Comparison of ENCODE assay signal across 17 cellular contexts in the genomic region with DNA sequence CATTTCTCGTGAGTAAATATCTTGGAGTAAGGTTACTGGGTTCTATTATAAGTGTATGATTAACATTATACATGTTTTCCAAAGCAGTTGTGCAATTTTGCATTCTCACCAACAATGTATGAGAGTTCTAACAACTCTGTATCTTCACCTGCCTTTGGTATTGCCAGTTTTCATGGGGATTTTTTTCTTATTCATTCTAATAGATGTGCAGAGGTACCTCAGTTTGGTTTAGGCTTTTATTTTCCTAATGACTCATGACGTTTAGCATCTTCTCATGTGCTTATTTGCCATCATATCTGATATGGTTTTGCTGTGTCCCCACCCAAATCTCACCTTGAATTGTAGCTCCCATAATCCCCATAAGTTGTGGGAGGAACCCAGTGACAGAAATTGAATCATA. TPM values are rescaled to one million over a fixed set of nuclear protein-coding genes. Genes with fewer than 3 reads are reported as not detected.
DNase-seq lines count a peak whose midpoint lies in the region; ATAC-seq lines count a peak whose summit lies in the region.
"Had no signal": no experiment of that assay in that cellular context is flagged by ENCODE, and none has a peak within 500 bp of the region (broad histone marks: within the 10 kb centered on the region; RNA-seq: fewer than 3 reads in every experiment).

No MANE protein-coding gene starts in this region.

- no peak for DNase-seq in activated CD4-positive, alpha-beta T cell treated with anti-CD3 and anti-CD28 coated beads for 36 hours
- DNase-seq in activated CD4-positive, alpha-beta T cell treated with anti-CD3 and anti-CD28 coated beads, Interleukin-2, amount 10 ng/mL, durations not matched to agents 7 days and 5 days = no peak
- no peak for DNase-seq in activated T-cell treated with anti-CD3 and anti-CD28 coated beads, Interleukin-2, amount 50 U/mL, for 72 hours
- DNase-seq in activated T-cell treated with anti-CD3 and anti-CD28 coated beads, Interleukin-2, amount 50 U/mL, for 48 hours = no peak
- no peak for DNase-seq in activated T-helper 2 cell treated with anti-CD3 and anti-CD28 coated beads, Interferon-gamma antibody, Interleukin-2, Interleukin-4, amounts not matched to agents 10 μg/mL and 5 μg/mL and 100 μg/mL, durations not matched to agents 14 hours and 24 hours and 36 hours (ENCODE audit: low spot score)
- no peak for DNase-seq in stimulated activated naive CD8-positive, alpha-beta T cell treated with anti-CD3 and anti-CD28 coated beads, Interleukin-15, amount 100 ng/mL, for 72 hours
- no peak for DNase-seq in anterior cingulate cortex (lab: John Stamatoyannopoulos, UW)
- DNase-seq: 8988T; Calu3; CD4-positive, alpha-beta memory T cell; DMS79 treated with DMSO at 0.1 percent for 48 hours; GF-D8; GOT3; H7; HFFc6 had no signal

- H3K4me1 Mint-ChIP-seq in activated CD4-positive, alpha-beta T cell treated with anti-CD3 and anti-CD28 coated beads for 36 hours = peaks cover 20% of the 10 kb centered on the region
- H3K4me1 Mint-ChIP-seq in activated CD4-positive, alpha-beta T cell treated with anti-CD3 and anti-CD28 coated beads, Interleukin-2, amount 10 ng/mL, durations not matched to agents 7 days and 5 days = peaks cover 3% of the 10 kb centered on the region
- peaks cover 26% of the 10 kb centered on the region for H3K4me1 Mint-ChIP-seq in activated T-cell treated with anti-CD3 and anti-CD28 coated beads, Interleukin-2, amount 50 U/mL, for 72 hours (ENCODE audit: low read depth)
- H3K4me1 Mint-ChIP-seq in activated T-helper 2 cell treated with anti-CD3 and anti-CD28 coated beads, Interferon-gamma antibody, Interleukin-2, Interleukin-4, amounts not matched to agents 10 μg/mL and 5 μg/mL and 100 μg/mL, durations not matched to agents 14 hours and 24 hours and 36 hours (ENCODE audit: low read depth) = peaks cover 4% of the 10 kb centered on the region
- H3K4me1 Mint-ChIP-seq in stimulated activated naive CD8-positive, alpha-beta T cell treated with anti-CD3 and anti-CD28 coated beads, Interleukin-15, amount 100 ng/mL, for 72 hours = peaks cover 3% of the 10 kb centered on the region
- H3K4me1 Mint-ChIP-seq: CD14-positive monocyte had no signal

- ATAC-seq in activated CD4-positive, alpha-beta T cell treated with anti-CD3 and anti-CD28 coated beads for 36 hours = peak; percentile 83
- peak; percentile 66 to 78 for ATAC-seq in activated T-cell treated with anti-CD3 and anti-CD28 coated beads, Interleukin-2, amount 50 U/mL, for 72 hours (replicated peaks in 1 of 2)
- ATAC-seq in stimulated activated naive CD8-positive, alpha-beta T cell treated with anti-CD3 and anti-CD28 coated beads, Interleukin-15, amount 100 ng/mL, for 72 hours = peak; percentile 64
- ATAC-seq: HCT116 had no signal

- POLR2A ChIA-PET in activated CD4-positive, alpha-beta T cell treated with anti-CD3 and anti-CD28 coated beads for 36 hours (lab: Charles Lee) = no interaction called here
- POLR2A ChIA-PET in activated CD4-positive, alpha-beta T cell treated with anti-CD3 and anti-CD28 coated beads, Interleukin-2, amount 10 ng/mL, durations not matched to agents 7 days and 5 days (lab: Charles Lee) = no interaction called here

- H3K36me3 Mint-ChIP-seq in activated CD4-positive, alpha-beta T cell treated with anti-CD3 and anti-CD28 coated beads for 36 hours (ENCODE audit: low read depth) = peaks cover 40% of the 10 kb centered on the region
- H3K36me3 Mint-ChIP-seq in activated CD4-positive, alpha-beta T cell treated with anti-CD3 and anti-CD28 coated beads, Interleukin-2, amount 10 ng/mL, durations not matched to agents 7 days and 5 days (ENCODE audit: low read depth) = peaks cover 51% of the 10 kb centered on the region
- peaks cover 19 to 33% of the 10 kb centered on the region in 2 donors for H3K36me3 Mint-ChIP-seq in activated T-cell treated with anti-CD3 and anti-CD28 coated beads, Interleukin-2, amount 50 U/mL, for 72 hours (ENCODE audit: insufficient read depth in 2 of 2)
- H3K36me3 Mint-ChIP-seq in activated T-helper 2 cell treated with anti-CD3 and anti-CD28 coated beads, Interferon-gamma antibody, Interleukin-2, Interleukin-4, amounts not matched to agents 10 μg/mL and 5 μg/mL and 100 μg/mL, durations not matched to agents 14 hours and 24 hours and 36 hours (ENCODE audit: low read depth) = peaks cover 54% of the 10 kb centered on the region

- H3K27me3 Mint-ChIP-seq in activated CD4-positive, alpha-beta T cell treated with anti-CD3 and anti-CD28 coated beads for 36 hours = no peaks in the 10 kb centered on the region
- H3K27me3 Mint-ChIP-seq in activated CD4-positive, alpha-beta T cell treated with anti-CD3 and anti-CD28 coated beads, Interleukin-2, amount 10 ng/mL, durations not matched to agents 7 days and 5 days = no peaks in the 10 kb centered on the region
- no peaks in the 10 kb centered on the region for H3K27me3 Mint-ChIP-seq in activated T-cell treated with anti-CD3 and anti-CD28 coated beads, Interleukin-2, amount 50 U/mL, for 72 hours (ENCODE audit: low read depth)
- no peaks in the 10 kb centered on the region for H3K27me3 Mint-ChIP-seq in activated T-helper 2 cell treated with anti-CD3 and anti-CD28 coated beads, Interferon-gamma antibody, Interleukin-2, Interleukin-4, amounts not matched to agents 10 μg/mL and 5 μg/mL and 100 μg/mL, durations not matched to agents 14 hours and 24 hours and 36 hours (ENCODE audit: low read depth)
- no peaks in the 10 kb centered on the region for H3K27me3 Mint-ChIP-seq in stimulated activated naive CD8-positive, alpha-beta T cell treated with anti-CD3 and anti-CD28 coated beads, Interleukin-15, amount 100 ng/mL, for 72 hours
- H3K27me3 Mint-ChIP-seq: CD4-positive, alpha-beta memory T cell had no signal

- no peak overlapping the region for H3K27ac Mint-ChIP-seq in activated CD4-positive, alpha-beta T cell treated with anti-CD3 and anti-CD28 coated beads for 36 hours
- no peak overlapping the region for H3K27ac Mint-ChIP-seq in activated CD4-positive, alpha-beta T cell treated with anti-CD3 and anti-CD28 coated beads, Interleukin-2, amount 10 ng/mL, durations not matched to agents 7 days and 5 days
- H3K27ac Mint-ChIP-seq in activated T-cell treated with anti-CD3 and anti-CD28 coated beads, Interleukin-2, amount 50 U/mL, for 72 hours = no peak overlapping the region
- H3K27ac Mint-ChIP-seq in activated T-helper 2 cell treated with anti-CD3 and anti-CD28 coated beads, Interferon-gamma antibody, Interleukin-2, Interleukin-4, amounts not matched to agents 10 μg/mL and 5 μg/mL and 100 μg/mL, durations not matched to agents 14 hours and 24 hours and 36 hours = peak overlapping the region; percentile 2
- H3K27ac Mint-ChIP-seq in stimulated activated naive CD8-positive, alpha-beta T cell treated with anti-CD3 and anti-CD28 coated beads, Interleukin-15, amount 100 ng/mL, for 72 hours = no peak overlapping the region
- H3K27ac Mint-ChIP-seq: HFFc6 had no signal

- intact Hi-C loops in activated CD4-positive, alpha-beta T cell treated with anti-CD3 and anti-CD28 coated beads for 36 hours (cut with DNase I, micrococcal nuclease) = loop anchor here in 1 of 2 experiments (10.0 kb wide), 1 partner anchor 1555 kb away; the partner anchor contains the start of gene RCBTB1
- intact Hi-C loops in activated T-helper 2 cell treated with anti-CD3 and anti-CD28 coated beads, Interferon-gamma antibody, Interleukin-2, Interleukin-4, amounts not matched to agents 10 μg/mL and 5 μg/mL and 100 μg/mL, durations not matched to agents 14 hours and 24 hours and 36 hours (cut with micrococcal nuclease) = no loop called here

- H3K4me3 Mint-ChIP-seq in activated CD4-positive, alpha-beta T cell treated with anti-CD3 and anti-CD28 coated beads for 36 hours = no peak overlapping the region
- no peak overlapping the region for H3K4me3 Mint-ChIP-seq in activated CD4-positive, alpha-beta T cell treated with anti-CD3 and anti-CD28 coated beads, Interleukin-2, amount 10 ng/mL, durations not matched to agents 7 days and 5 days
- H3K4me3 Mint-ChIP-seq in activated T-cell treated with anti-CD3 and anti-CD28 coated beads, Interleukin-2, amount 50 U/mL, for 72 hours = no peak overlapping the region
- no peak overlapping the region for H3K4me3 Mint-ChIP-seq in activated T-helper 2 cell treated with anti-CD3 and anti-CD28 coated beads, Interferon-gamma antibody, Interleukin-2, Interleukin-4, amounts not matched to agents 10 μg/mL and 5 μg/mL and 100 μg/mL, durations not matched to agents 14 hours and 24 hours and 36 hours (ENCODE audit: low read depth)
- H3K4me3 Mint-ChIP-seq in stimulated activated naive CD8-positive, alpha-beta T cell treated with anti-CD3 and anti-CD28 coated beads, Interleukin-15, amount 100 ng/mL, for 72 hours = no peak overlapping the region
- H3K4me3 Mint-ChIP-seq: CD14-positive monocyte; CD4-positive, alpha-beta memory T cell; HFFc6 had no signal

- CTCF ChIA-PET in activated CD4-positive, alpha-beta T cell treated with anti-CD3 and anti-CD28 coated beads for 36 hours (lab: Charles Lee) = interaction anchor here (0.7 kb wide), 1 partner anchor 257 kb away, joined by 3 read pairs; no protein-coding TSS in a partner anchor
- CTCF ChIA-PET in activated CD4-positive, alpha-beta T cell treated with anti-CD3 and anti-CD28 coated beads, Interleukin-2, amount 10 ng/mL, durations not matched to agents 7 days and 5 days (lab: Charles Lee) = interaction anchor here (0.5 kb wide), 1 partner anchor 141 kb away, joined by 4 read pairs; no protein-coding TSS in a partner anchor

- H3K9me3 Mint-ChIP-seq in activated CD4-positive, alpha-beta T cell treated with anti-CD3 and anti-CD28 coated beads for 36 hours (ENCODE audit: low read depth) = peaks cover 24% of the 10 kb centered on the region
- H3K9me3 Mint-ChIP-seq in activated CD4-positive, alpha-beta T cell treated with anti-CD3 and anti-CD28 coated beads, Interleukin-2, amount 10 ng/mL, durations not matched to agents 7 days and 5 days = peaks cover 40% of the 10 kb centered on the region
- peaks cover 12 to 14% of the 10 kb centered on the region in 2 donors for H3K9me3 Mint-ChIP-seq in activated T-cell treated with anti-CD3 and anti-CD28 coated beads, Interleukin-2, amount 50 U/mL, for 72 hours
- H3K9me3 Mint-ChIP-seq in activated T-helper 2 cell treated with anti-CD3 and anti-CD28 coated beads, Interferon-gamma antibody, Interleukin-2, Interleukin-4, amounts not matched to agents 10 μg/mL and 5 μg/mL and 100 μg/mL, durations not matched to agents 14 hours and 24 hours and 36 hours = peaks cover 27% of the 10 kb centered on the region
- H3K9me3 Mint-ChIP-seq in stimulated activated naive CD8-positive, alpha-beta T cell treated with anti-CD3 and anti-CD28 coated beads, Interleukin-15, amount 100 ng/mL, for 72 hours = peaks cover 22 to 28% of the 10 kb centered on the region in 2 donors

RNA-seq across cellular contexts. Expression of gene NUDT15, which starts 7.7 kb away (rescaled TPM):
- 10 to 100 TPM; 12.3 to 18.2 TPM for total RNA-seq in activated CD4-positive, alpha-beta T cell treated with anti-CD3 and anti-CD28 coated beads for 36 hours
- 10 to 100 TPM; 10.1 to 12.0 TPM for total RNA-seq in activated CD4-positive, alpha-beta T cell treated with anti-CD3 and anti-CD28 coated beads, Interleukin-2, amount 10 ng/mL, durations not matched to agents 7 days and 5 days
- 10 to 100 TPM; 15.1 to 18.0 TPM for total RNA-seq in activated T-cell treated with anti-CD3 and anti-CD28 coated beads, Interleukin-2, amount 50 U/mL, for 72 hours
- 12.2 and 15.9 TPM in 2 replicates for total RNA-seq in activated T-helper 2 cell treated with anti-CD3 and anti-CD28 coated beads, Interferon-gamma antibody, Interleukin-2, Interleukin-4, amounts not matched to agents 10 μg/mL and 5 μg/mL and 100 μg/mL, durations not matched to agents 14 hours and 24 hours and 36 hours

RNA-seq across cellular contexts. Expression of gene SUCLA2, which starts 28.8 kb away (rescaled TPM):
- total RNA-seq in activated CD4-positive, alpha-beta T cell treated with anti-CD3 and anti-CD28 coated beads for 36 hours = 10 to 100 TPM; 34.9 to 44.6 TPM
- total RNA-seq in activated CD4-positive, alpha-beta T cell treated with anti-CD3 and anti-CD28 coated beads, Interleukin-2, amount 10 ng/mL, durations not matched to agents 7 days and 5 days = 10 to 100 TPM; 34.1 to 34.7 TPM
- total RNA-seq in activated T-cell treated with anti-CD3 and anti-CD28 coated beads, Interleukin-2, amount 50 U/mL, for 72 hours = 10 to 100 TPM; 35.0 to 45.0 TPM
- total RNA-seq in activated T-helper 2 cell treated with anti-CD3 and anti-CD28 coated beads, Interferon-gamma antibody, Interleukin-2, Interleukin-4, amounts not matched to agents 10 μg/mL and 5 μg/mL and 100 μg/mL, durations not matched to agents 14 hours and 24 hours and 36 hours = 42.0 and 43.7 TPM in 2 replicates
